Comparison of ENCODE assay signal across 8 cellular contexts in the genomic region with DNA sequence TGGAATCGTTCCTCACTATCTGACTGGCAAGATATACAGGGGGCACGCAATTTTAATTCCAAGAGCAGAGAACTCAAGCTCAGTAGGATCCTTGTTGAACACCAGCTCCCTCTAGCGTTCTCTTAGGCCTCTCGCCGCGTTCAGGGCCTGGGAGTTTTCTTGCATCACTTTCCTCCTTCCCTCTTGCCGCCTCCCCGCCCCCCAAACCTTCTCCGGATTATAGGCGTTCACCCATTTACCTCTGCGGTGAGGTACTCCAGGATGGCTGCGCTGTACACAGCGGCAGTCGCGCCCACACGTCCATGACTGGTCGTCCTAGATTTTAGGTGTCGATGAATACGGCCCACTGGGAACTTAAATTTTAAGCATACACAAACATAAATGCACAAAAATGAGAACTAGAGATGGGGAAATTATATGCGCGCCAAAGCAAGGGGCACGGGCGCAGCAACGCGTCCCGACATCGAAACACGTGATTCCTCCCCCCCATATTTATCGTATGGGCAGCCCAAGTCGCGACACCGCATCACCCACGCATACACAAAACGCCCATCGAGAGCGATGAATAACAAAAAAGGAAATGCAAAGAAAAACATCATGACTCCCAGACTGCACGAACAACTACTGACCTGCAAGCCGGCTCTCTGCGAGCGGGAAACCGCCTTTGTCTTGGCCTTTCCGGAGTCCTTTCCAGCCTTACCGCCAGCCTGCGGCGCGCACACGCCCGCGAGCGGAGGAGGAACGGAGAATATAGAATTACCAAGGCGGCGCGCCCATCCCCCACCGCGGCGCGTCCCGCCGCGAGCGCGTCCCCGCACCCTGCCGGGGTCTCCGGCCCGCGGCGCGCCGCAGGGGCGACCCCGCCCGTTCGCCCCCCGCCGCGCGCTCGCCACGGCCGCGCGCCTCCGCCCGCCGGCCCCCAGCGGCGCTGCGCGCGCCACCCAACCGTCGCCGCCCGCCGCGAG. TPM values are rescaled to one million over a fixed set of nuclear protein-coding genes. Genes with fewer than 3 reads are reported as not detected.
DNase-seq lines count a peak whose midpoint lies in the region; TF ChIP-seq lines count a peak whose summit lies in the region.

No MANE protein-coding gene starts in this region.

- no peaks in the 10 kb centered on the region for H3K9me3 Mint-ChIP-seq in neural progenitor cell

- H3K4me1 ChIP-seq in ES-I3 (ENCODE audit: insufficient read depth, low read length) = peaks cover 11% of the 10 kb centered on the region
- H3K4me1 ChIP-seq in HAP-1 = peaks cover 24% of the 10 kb centered on the region
- H3K4me1 ChIP-seq in neural progenitor cell = peaks cover 29% of the 10 kb centered on the region
- peaks cover 22% of the 10 kb centered on the region for H3K4me1 ChIP-seq in stomach smooth muscle (ENCODE audit: control insufficient read depth, insufficient read depth, low read length)

- peak; percentile 97 for DNase-seq in HAP-1 (ENCODE audit: low spot score in 2 of 2)
- peak; percentile 83 for DNase-seq in MG63
- peak; percentile 39 for DNase-seq in activated gamma-delta T cell (lab: John Stamatoyannopoulos, UW)
- peak; percentile 90 for DNase-seq in foreskin melanocyte
- peak; percentile 96 for DNase-seq in neural progenitor cell (ENCODE audit: low spot score)

- H3K27me3 ChIP-seq in HAP-1 (ENCODE audit: low read depth) (no peaks in the 10 kb centered on the region), MG63 (no peaks in the 10 kb centered on the region), neural progenitor cell (no peaks in the 10 kb centered on the region), stomach smooth muscle (ENCODE audit: control insufficient read depth in 1 of 2, insufficient read depth in 2 of 2, low read length in 2 of 2) (no peaks in the 10 kb centered on the region)

- H3K9ac ChIP-seq in ES-I3 (ENCODE audit: low read depth, low read length) (peak overlapping the region; percentile 99), neural progenitor cell (peak overlapping the region; percentile 96), stomach smooth muscle (ENCODE audit: low read length in 2 of 2) (peak overlapping the region; percentile 76)

- H3K4me3 Mint-ChIP-seq in neural progenitor cell = no peak overlapping the region

- no peaks in the 10 kb centered on the region for H3K9me3 ChIP-seq in ES-I3 (ENCODE audit: control insufficient read depth, insufficient read depth, low read length)
- H3K9me3 ChIP-seq in HAP-1 = no peaks in the 10 kb centered on the region
- H3K9me3 ChIP-seq in MG63 = no peaks in the 10 kb centered on the region
- no peaks in the 10 kb centered on the region for H3K9me3 ChIP-seq in neural progenitor cell (ENCODE audit: low read depth)
- H3K9me3 ChIP-seq in stomach smooth muscle (ENCODE audit: control insufficient read depth in 2 of 2, low read length in 2 of 2) = no peaks in the 10 kb centered on the region

- peaks cover 54% of the 10 kb centered on the region for H3F3A ChIP-seq in neural progenitor cell (ENCODE audit: low read depth)

- peak overlapping the region; percentile 88 for H3K4me2 ChIP-seq in neural progenitor cell

- in situ Hi-C loops in HAP-1 (cut with MboI; ENCODE audit: low sequenced_read_pairs) = no loop called here

- H3K27ac ChIP-seq in neural progenitor cell (peak overlapping the region; percentile 98), stomach smooth muscle (ENCODE audit: low read length) (peak overlapping the region; percentile 80)

- peaks cover 5% of the 10 kb centered on the region for H3K27me3 Mint-ChIP-seq in neural progenitor cell (ENCODE audit: insufficient read depth, low read depth)

- peaks cover 9% of the 10 kb centered on the region for H3K36me3 Mint-ChIP-seq in neural progenitor cell

- H3K4me1 Mint-ChIP-seq in neural progenitor cell = peaks cover 28% of the 10 kb centered on the region

- peak; percentile 63 for TF ChIP-seq POLR2A in Raji (IDR thresholded peaks at IDR 0.05; ENCODE audit: insufficient read depth, low read depth, low read length)

- peaks cover 24% of the 10 kb centered on the region for H4K20me1 ChIP-seq in neural progenitor cell (ENCODE audit: low read depth)

- H2AFZ ChIP-seq in neural progenitor cell (replicated peaks) = no peak overlapping the region

- H3K4me3 ChIP-seq in HAP-1 (peak overlapping the region; percentile 75), MG63 (peak overlapping the region; percentile 86), neural progenitor cell (peak overlapping the region; percentile 92), stomach smooth muscle (ENCODE audit: low read length in 2 of 2) (peak overlapping the region; percentile 94)

- no peak overlapping the region for H3K27ac Mint-ChIP-seq in neural progenitor cell

- H3K79me2 ChIP-seq in neural progenitor cell (ENCODE audit: low read depth) = peaks cover 51% of the 10 kb centered on the region

- TF ChIP-seq CTCF in neural progenitor cell (IDR thresholded peaks at IDR 0.05) = peak; percentile 81

- H3K36me3 ChIP-seq in ES-I3 (ENCODE audit: insufficient read depth, low read length) = peaks cover 6% of the 10 kb centered on the region
- peaks cover 31% of the 10 kb centered on the region for H3K36me3 ChIP-seq in HAP-1 (replicated peaks)
- peaks cover 24% of the 10 kb centered on the region for H3K36me3 ChIP-seq in MG63
- H3K36me3 ChIP-seq in neural progenitor cell = peaks cover 14% of the 10 kb centered on the region
- no peaks in the 10 kb centered on the region for H3K36me3 ChIP-seq in stomach smooth muscle (ENCODE audit: control insufficient read depth in 2 of 2, insufficient read depth in 2 of 2, low read length in 2 of 2)

RNA-seq across cellular contexts. Expression of a gene that starts 0.8 kb away (rescaled TPM):
- total RNA-seq in MG63 (2014; rRNA removed; shearing (Covaris generic); ENCODE audit: low replicate concordance) = 583 and 635 TPM in 2 replicates
- total RNA-seq in neural progenitor cell (ENCODE audit: low replicate concordance) = 1,004 and 1,067 TPM in 2 replicates

RNA-seq across cellular contexts. Expression of a gene that starts 2.9 kb away (rescaled TPM):
- 6.2 and 14.4 TPM in 2 replicates for total RNA-seq in MG63 (2014; rRNA removed; shearing (Covaris generic); ENCODE audit: low replicate concordance)
- total RNA-seq in neural progenitor cell (ENCODE audit: low replicate concordance) = 34.5 and 56.5 TPM in 2 replicates

RNA-seq across cellular contexts. Expression of a gene that starts 55.1 kb away (rescaled TPM):
- total RNA-seq in MG63 (2014; rRNA removed; shearing (Covaris generic); ENCODE audit: low replicate concordance) = 19.2 and 38.2 TPM in 2 replicates
- total RNA-seq in neural progenitor cell (ENCODE audit: low replicate concordance) = 58.4 and 96.7 TPM in 2 replicates

Comparison
In these comparisons a context has a peak if more than half of its experiments do, and no peak if none do; other contexts are left out.
1. Peak in every context shown above with its lines: DNase-seq, H3K4me3 ChIP-seq and H3K27ac ChIP-seq.
2. DNase-seq: peak in every context shown above with its lines; median percentile 97 in HAP-1; 96 in neural progenitor cell; 90 in foreskin melanocyte; 83 in MG63; 39 in activated gamma-delta T cell.